ENCODE assay signal across 21 cellular contexts in the genomic region with DNA sequence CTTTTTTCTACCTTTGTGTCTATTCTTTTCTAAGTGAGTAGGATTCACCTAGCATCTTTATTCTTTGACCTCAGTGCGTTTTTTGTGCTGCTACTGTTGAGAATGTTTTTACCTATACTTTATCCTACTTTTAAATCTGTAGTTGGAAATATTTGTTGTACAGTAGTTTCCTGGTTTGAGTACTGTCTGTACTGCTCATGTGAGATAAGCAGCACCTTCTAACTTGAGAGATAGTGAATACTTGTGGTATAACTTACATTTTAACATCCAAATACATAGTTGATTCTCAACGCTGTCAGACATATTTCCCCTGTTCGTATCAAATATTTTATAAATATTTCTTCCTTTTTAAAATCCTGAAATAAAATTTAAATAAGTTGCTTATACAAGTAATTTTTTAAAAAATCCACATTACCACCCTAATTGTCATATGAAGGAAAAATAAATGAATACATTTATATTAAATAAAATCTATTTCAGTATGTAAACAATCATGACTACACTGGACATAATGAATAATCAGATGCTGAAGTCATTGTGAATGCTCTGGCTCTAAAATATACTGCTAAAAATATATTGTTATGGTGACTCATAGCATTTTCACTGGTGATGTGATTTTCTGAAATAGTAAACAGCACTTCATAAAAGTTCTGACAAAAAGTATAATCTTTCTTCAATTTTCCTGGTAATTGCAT.
DNase-seq lines count a peak whose midpoint lies in the region; ATAC-seq and TF ChIP-seq lines count a peak whose summit lies in the region.
"Had no signal": no experiment of that assay in that cellular context is flagged by ENCODE, and none has a peak within 500 bp of the region (broad histone marks: within the 10 kb centered on the region; RNA-seq: fewer than 3 reads in every experiment).

No MANE protein-coding gene starts in this region.

- no peaks in the 10 kb centered on the region for H3K9me3 ChIP-seq in adipocyte (ENCODE audit: control insufficient read depth, low read length)
- H3K9me3 ChIP-seq: heart left ventricle, prostate gland, thyroid gland had no signal

- H3K36me3 ChIP-seq in adipocyte (ENCODE audit: control insufficient read depth, insufficient read depth, low read length, severe bottlenecking): no peaks in the 10 kb centered on the region
- H3K36me3 ChIP-seq: cardiac muscle cell, prostate gland, thyroid gland had no signal

- ATAC-seq in activated naive CD8-positive, alpha-beta T cell treated with anti-CD3 and anti-CD28 coated beads, Interleukin-2, amount 50 U/mL, for 24 hours: no peak
- ATAC-seq: activated naive CD4-positive, alpha-beta T cell treated with anti-CD3 and anti-CD28 coated beads, Interleukin-2, amount 50 U/mL, for 72 hours; stimulated activated memory B cell treated with anti-CD40 and anti-IgM and Interleukin-4, amounts not matched to agents 10 μg/mL and 1 μg/mL and 100 μg/mL, for 72 hours had no signal

- H3K4me3 ChIP-seq in adipocyte (ENCODE audit: low read length) (no peak overlapping the region), foreskin fibroblast (ENCODE audit: low read depth in 1 of 2, low read length in 2 of 2) (no peak overlapping the region)
- H3K4me3 ChIP-seq: cardiac muscle cell, heart left ventricle, prostate gland, thyroid gland had no signal

- no peak for DNase-seq in activated naive CD8-positive, alpha-beta T cell treated with anti-CD3 and anti-CD28 coated beads, Interleukin-2, amount 50 U/mL, for 24 hours
- DNase-seq in adipocyte (ENCODE audit: low read depth): peak; percentile 45
- DNase-seq in foreskin fibroblast: peak; percentile 10 to 35
- no peak for DNase-seq in ecto neural progenitor cell (ENCODE audit: low spot score)
- no peak for DNase-seq in retina
- DNase-seq in LoVo (ENCODE audit: low spot score): no peak
- no peak for DNase-seq in NCI-H1105 (lab: John Stamatoyannopoulos, UW)
- DNase-seq: C1 segment of cervical spinal cord; heart left ventricle; natural killer cell; NCI-H1092; NCI-H2107; NCI-H526; stimulated activated CD4-positive, alpha-beta T cell treated with anti-CD3 and anti-CD28 coated beads, Interleukin-12 subunit alpha, Interleukin-12 subunit beta, amount 100 ng/mL, for 4 hours; thyroid gland had no signal

- H3K4me1 Mint-ChIP-seq in activated naive CD8-positive, alpha-beta T cell (ENCODE audit: low read depth): peaks cover 72% of the 10 kb centered on the region
- H3K4me1 Mint-ChIP-seq in activated naive CD8-positive, alpha-beta T cell treated with anti-CD3 and anti-CD28 coated beads, Interleukin-2, amount 50 U/mL, for 24 hours: peaks cover 57% of the 10 kb centered on the region

- peak overlapping the region; percentile 34 for H3K27ac Mint-ChIP-seq in activated naive CD8-positive, alpha-beta T cell
- H3K27ac Mint-ChIP-seq in activated naive CD8-positive, alpha-beta T cell treated with anti-CD3 and anti-CD28 coated beads, Interleukin-2, amount 50 U/mL, for 24 hours: no peak overlapping the region
- H3K27ac Mint-ChIP-seq: activated naive CD4-positive, alpha-beta T cell treated with anti-CD3 and anti-CD28 coated beads, Interleukin-2, amount 50 U/mL, for 72 hours; stimulated activated memory B cell treated with anti-CD40 and anti-IgM and Interleukin-4, amounts not matched to agents 10 μg/mL and 1 μg/mL and 100 μg/mL, for 72 hours had no signal

- H3K27me3 ChIP-seq in adipocyte (replicated peaks; ENCODE audit: control insufficient read depth, insufficient read depth, low read length): no peaks in the 10 kb centered on the region
- H3K27me3 ChIP-seq: cardiac muscle cell, heart left ventricle, thyroid gland had no signal

- no peak overlapping the region for H3K9ac ChIP-seq in adipocyte (ENCODE audit: low read length)
- H3K9ac ChIP-seq: KMS-11 had no signal

- no peak overlapping the region for H3K4me3 Mint-ChIP-seq in activated naive CD8-positive, alpha-beta T cell
- no peak overlapping the region for H3K4me3 Mint-ChIP-seq in activated naive CD8-positive, alpha-beta T cell treated with anti-CD3 and anti-CD28 coated beads, Interleukin-2, amount 50 U/mL, for 24 hours
- H3K4me3 Mint-ChIP-seq: natural killer cell; stimulated activated memory B cell treated with anti-CD40 and anti-IgM and Interleukin-4, amounts not matched to agents 10 μg/mL and 1 μg/mL and 100 μg/mL, for 72 hours had no signal

- TF ChIP-seq CTCF in foreskin fibroblast (IDR thresholded peaks at IDR 0.05; ENCODE audit: low read depth, low read length): no peak

- peaks cover 46% of the 10 kb centered on the region for H3K4me1 ChIP-seq in adipocyte (ENCODE audit: control insufficient read depth, insufficient read depth, low read length)
- H3K4me1 ChIP-seq: prostate gland had no signal

- no peaks in the 10 kb centered on the region for H3K9me3 Mint-ChIP-seq in activated naive CD8-positive, alpha-beta T cell (ENCODE audit: low read depth)
- no peaks in the 10 kb centered on the region for H3K9me3 Mint-ChIP-seq in activated naive CD8-positive, alpha-beta T cell treated with anti-CD3 and anti-CD28 coated beads, Interleukin-2, amount 50 U/mL, for 24 hours
- H3K9me3 Mint-ChIP-seq: activated naive CD4-positive, alpha-beta T cell treated with anti-CD3 and anti-CD28 coated beads, Interleukin-2, amount 50 U/mL, for 72 hours; natural killer cell; stimulated activated memory B cell treated with anti-CD40 and anti-IgM and Interleukin-4, amounts not matched to agents 10 μg/mL and 1 μg/mL and 100 μg/mL, for 72 hours had no signal

- H3K27me3 Mint-ChIP-seq in activated naive CD8-positive, alpha-beta T cell: no peaks in the 10 kb centered on the region
- no peaks in the 10 kb centered on the region for H3K27me3 Mint-ChIP-seq in activated naive CD8-positive, alpha-beta T cell treated with anti-CD3 and anti-CD28 coated beads, Interleukin-2, amount 50 U/mL, for 24 hours
- H3K27me3 Mint-ChIP-seq: stimulated activated memory B cell treated with anti-CD40 and anti-IgM and Interleukin-4, amounts not matched to agents 10 μg/mL and 1 μg/mL and 100 μg/mL, for 72 hours had no signal

- peaks cover 3% of the 10 kb centered on the region for H3K36me3 Mint-ChIP-seq in activated naive CD8-positive, alpha-beta T cell
- H3K36me3 Mint-ChIP-seq in activated naive CD8-positive, alpha-beta T cell treated with anti-CD3 and anti-CD28 coated beads, Interleukin-2, amount 50 U/mL, for 24 hours (ENCODE audit: low read depth): peaks cover 2% of the 10 kb centered on the region
- H3K36me3 Mint-ChIP-seq: activated naive CD4-positive, alpha-beta T cell treated with anti-CD3 and anti-CD28 coated beads, Interleukin-2, amount 50 U/mL, for 72 hours; natural killer cell had no signal

Comparison
In these comparisons a context has a peak if more than half of its experiments do, and no peak if none do; other contexts are left out.
1. DNase-seq: peak in adipocyte (single experiment) and foreskin fibroblast (2 of 2); none in activated naive CD8-positive, alpha-beta T cell treated with anti-CD3 and anti-CD28 coated beads, Interleukin-2, amount 50 U/mL, for 24 hours (single experiment), ecto neural progenitor cell (single experiment), retina (single experiment), LoVo (single experiment) and NCI-H1105 (single experiment).